1 cellular context compared by ENCODE assay signal in genomic region chr7:107951172-107951787, GRCh38.
TF ChIP-seq lines count a peak whose summit lies in the region.

No MANE protein-coding gene starts in this region.

TF ChIP-seq in IMR-90, 13 proteins besides CTCF, POLR2A, EP300 and RAD21 (continued from another document):
- TF ChIP-seq CEBPB (IDR thresholded peaks at IDR 0.05; ENCODE audit: low read depth, low read length) (no peak), SMC3 (IDR thresholded peaks at IDR 0.05; ENCODE audit: low read depth, low read length) (no peak), MAFK (IDR thresholded peaks at IDR 0.05; ENCODE audit: low read depth, low read length) (no peak), CHD1 (IDR thresholded peaks at IDR 0.05; ENCODE audit: low read depth, low read length) (no peak), NFE2L2 (IDR thresholded peaks at IDR 0.05; ENCODE audit: low read depth, low read length) (no peak), BHLHE40 (IDR thresholded peaks at IDR 0.05; ENCODE audit: low read depth, low read length) (no peak), RFX5 (IDR thresholded peaks at IDR 0.05; ENCODE audit: low read depth, low read length) (no peak)
